Comparison of ENCODE assay signal across 19 cellular contexts in genomic region chr2:198053776-198054175, GRCh38.
DNase-seq lines count a peak whose midpoint lies in the region; ATAC-seq and TF ChIP-seq lines count a peak whose summit lies in the region.
"Had no signal": no experiment of that assay in that cellular context is flagged by ENCODE, and none has a peak within 500 bp of the region (broad histone marks: within the 10 kb centered on the region; RNA-seq: fewer than 3 reads in every experiment).

No MANE protein-coding gene starts in this region.

- CTCF ChIA-PET in activated CD4-positive, alpha-beta T cell treated with anti-CD3 and anti-CD28 coated beads for 36 hours (lab: Charles Lee): interaction anchor here (0.8 to 1.5 kb wide), 8 partner anchors 10 to 250 kb away, joined by 3 to 5 read pairs (median 3); partner anchors contain the start of gene PLCL1
- CTCF ChIA-PET in A673 (lab: Charles Lee): interaction anchor here (0.5 kb wide), 1 partner anchor 256 kb away, joined by 3 read pairs; no protein-coding TSS in a partner anchor

- H3K4me1 ChIP-seq in left ventricle myocardium inferior: peaks cover 57% of the 10 kb centered on the region
- no peaks in the 10 kb centered on the region for H3K4me1 ChIP-seq in A673 (ENCODE audit: insufficient read depth, low read length, poor library complexity, severe bottlenecking)
- H3K4me1 ChIP-seq: BE2C, HAP-1 had no signal

- BruUV-seq in A673 (replicated peaks; lab: Mats Ljungman, UMichigan): no TSS peak

- H3K27ac ChIP-seq in left ventricle myocardium inferior (replicated peaks): peak overlapping the region; percentile 69
- peak overlapping the region; percentile 9 for H3K27ac ChIP-seq in caudate nucleus (ENCODE audit: low read depth, low read length)
- H3K27ac ChIP-seq in substantia nigra (ENCODE audit: low read depth, low read length, poor library complexity, severe bottlenecking): peak overlapping the region; percentile 71
- no peak overlapping the region for H3K27ac ChIP-seq in A673 (ENCODE audit: low read depth, low read length, poor library complexity, severe bottlenecking)
- H3K27ac ChIP-seq: 22Rv1; BLaER1 treated with 17β-estradiol and CSF1 and Interleukin-3, amounts not matched to agents 10 nM and 100 nM had no signal

- TF ChIP-seq CTCF in left ventricle myocardium inferior (IDR thresholded peaks at IDR 0.05; ENCODE audit: borderline replicate concordance): no peak
- TF ChIP-seq CTCF in A673 (conservative IDR thresholded peaks at IDR 0.05; ENCODE audit: low read depth, low read length): no peak

- H3K4me3 ChIP-seq in left ventricle myocardium inferior (no peak overlapping the region), A673 (ENCODE audit: low read depth, low read length, poor library complexity, severe bottlenecking) (no peak overlapping the region)
- H3K4me3 ChIP-seq: BLaER1 treated with 17β-estradiol and CSF1 and Interleukin-3, amounts not matched to agents 10 nM and 100 nM; HAP-1 had no signal

- no peaks in the 10 kb centered on the region for H3K27me3 ChIP-seq in left ventricle myocardium inferior (ENCODE audit: low read depth)
- peaks cover 3% of the 10 kb centered on the region for H3K27me3 ChIP-seq in A673 (replicated peaks; ENCODE audit: insufficient read depth, low read depth, low read length, poor library complexity)
- H3K27me3 ChIP-seq: BE2C; BLaER1 treated with 17β-estradiol and CSF1 and Interleukin-3, amounts not matched to agents 10 nM and 100 nM had no signal

- intact Hi-C loops in activated CD4-positive, alpha-beta T cell treated with anti-CD3 and anti-CD28 coated beads for 36 hours (cut with DNase I, micrococcal nuclease): loop anchor here (1.0 to 5.0 kb wide), 3 partner anchors 74 to 250 kb away; no protein-coding TSS in a partner anchor
- intact Hi-C loops in left ventricle myocardium inferior (cut with micrococcal nuclease) (no loop called here), left cardiac atrium (cut with DNase I) (loop anchor here in 1 of 2 donors (1.0 kb wide), 1 partner anchor 250 kb away; no protein-coding TSS in a partner anchor), A673 (cut with micrococcal nuclease; ENCODE audit: unreplicated experiment) (loop anchor here (1.0 kb wide), 1 partner anchor 250 kb away; no protein-coding TSS in a partner anchor)

- H3K36me3 Mint-ChIP-seq in activated CD4-positive, alpha-beta T cell treated with anti-CD3 and anti-CD28 coated beads for 36 hours (ENCODE audit: low read depth): no peaks in the 10 kb centered on the region
- H3K36me3 Mint-ChIP-seq: CD14-positive monocyte; CD4-positive, alpha-beta memory T cell had no signal

- no peak for DNase-seq in activated CD4-positive, alpha-beta T cell treated with anti-CD3 and anti-CD28 coated beads for 36 hours
- DNase-seq in activated CD4-positive, alpha-beta T cell treated with anti-CD3 and anti-CD28 coated beads for 48 hours: no peak
- no peak for DNase-seq in left ventricle myocardium inferior
- no peak for DNase-seq in left cardiac atrium
- DNase-seq in caudate nucleus (lab: John Stamatoyannopoulos, UW): no peak
- no peak for DNase-seq in substantia nigra (lab: John Stamatoyannopoulos, UW)
- DNase-seq in A673 (ENCODE audit: low spot score): no peak
- DNase-seq: COR-L47, DMS79 treated with DMSO at 0.1 percent for 48 hours, GF-D8, GOT3 had no signal

- POLR2A ChIA-PET in activated CD4-positive, alpha-beta T cell treated with anti-CD3 and anti-CD28 coated beads for 36 hours (lab: Charles Lee): no interaction called here
- POLR2A ChIA-PET in A673 (lab: Charles Lee; ENCODE audit: low non-redundant PET): no interaction called here

- peak overlapping the region; percentile 7 for H3K27ac Mint-ChIP-seq in activated CD4-positive, alpha-beta T cell treated with anti-CD3 and anti-CD28 coated beads for 36 hours
- H3K27ac Mint-ChIP-seq: CD14-positive monocyte, HFFc6 had no signal

- no peaks in the 10 kb centered on the region for H3K9me3 ChIP-seq in left ventricle myocardium inferior (replicated peaks)
- H3K9me3 ChIP-seq in A673 (ENCODE audit: low read depth, low read length, poor library complexity, severe bottlenecking): no peaks in the 10 kb centered on the region
- H3K9me3 ChIP-seq: BE2C; BLaER1 treated with 17β-estradiol and CSF1 and Interleukin-3, amounts not matched to agents 10 nM and 100 nM; HAP-1 had no signal

- ATAC-seq in activated CD4-positive, alpha-beta T cell treated with anti-CD3 and anti-CD28 coated beads for 36 hours: no peak
- ATAC-seq in left cardiac atrium: no peak
- ATAC-seq in HG02870 (IDR thresholded peaks at IDR 0.05; ENCODE audit: unreplicated experiment): no peak

- H3K27me3 Mint-ChIP-seq in activated CD4-positive, alpha-beta T cell treated with anti-CD3 and anti-CD28 coated beads for 36 hours: no peaks in the 10 kb centered on the region
- H3K27me3 Mint-ChIP-seq: CD4-positive, alpha-beta memory T cell had no signal

- H3K4me1 Mint-ChIP-seq in activated CD4-positive, alpha-beta T cell treated with anti-CD3 and anti-CD28 coated beads for 36 hours: peaks cover 31% of the 10 kb centered on the region
- H3K4me1 Mint-ChIP-seq: CD14-positive monocyte had no signal

- H3K36me3 ChIP-seq in left ventricle myocardium inferior (no peaks in the 10 kb centered on the region), A673 (ENCODE audit: insufficient read depth, low read length, poor library complexity, severe bottlenecking) (no peaks in the 10 kb centered on the region)
- H3K36me3 ChIP-seq: BE2C; BLaER1 treated with 17β-estradiol and CSF1 and Interleukin-3, amounts not matched to agents 10 nM and 100 nM; HAP-1 had no signal

- H3K9me3 Mint-ChIP-seq in activated CD4-positive, alpha-beta T cell treated with anti-CD3 and anti-CD28 coated beads for 36 hours (ENCODE audit: low read depth): no peaks in the 10 kb centered on the region
- H3K9me3 Mint-ChIP-seq: CD14-positive monocyte; CD4-positive, alpha-beta memory T cell had no signal

- no peak overlapping the region for H3K4me3 Mint-ChIP-seq in activated CD4-positive, alpha-beta T cell treated with anti-CD3 and anti-CD28 coated beads for 36 hours
- H3K4me3 Mint-ChIP-seq: CD4-positive, alpha-beta memory T cell; HFFc6 had no signal
